In genomic region chr5:141598389-141599360, GRCh38 we compare ENCODE assay signal across 9 cellular contexts. TPM values are rescaled to one million over a fixed set of nuclear protein-coding genes. Genes with fewer than 3 reads are reported as not detected.
DNase-seq lines count a peak whose midpoint lies in the region; ATAC-seq and TF ChIP-seq lines count a peak whose summit lies in the region.
"Had no signal": no experiment of that assay in that cellular context is flagged by ENCODE, and none has a peak within 500 bp of the region (broad histone marks: within the 10 kb centered on the region; RNA-seq: fewer than 3 reads in every experiment).

No MANE protein-coding gene starts in this region.

- DNase-seq in activated T-cell treated with anti-CD3 and anti-CD28 coated beads, Interleukin-2, amount 50 U/mL, for 24 hours: no peak
- DNase-seq in activated T-cell treated with anti-CD3 and anti-CD28 coated beads for 4 hours (no peak), T-cell (no peak), foreskin fibroblast (peak; percentile 50 to 69), NCI-H1092 (lab: John Stamatoyannopoulos, UW) (no peak)
- DNase-seq in stimulated activated naive CD8-positive, alpha-beta T cell treated with anti-CD3 and anti-CD28 coated beads, Interleukin-15, amount 100 ng/mL, for 72 hours: no peak
- DNase-seq: esophagus squamous epithelium had no signal

- H3K36me3 Mint-ChIP-seq in activated T-cell treated with anti-CD3 and anti-CD28 coated beads, Interleukin-2, amount 50 U/mL, for 24 hours (ENCODE audit: low read depth): peaks cover 61% of the 10 kb centered on the region
- peaks cover 10% of the 10 kb centered on the region for H3K36me3 Mint-ChIP-seq in T-cell

- CTCF ChIA-PET in T-cell (lab: Charles Lee): interaction anchor here (0.5 to 3.3 kb wide), 14 partner anchors 8 to 912 kb away, joined by 3 to 33 read pairs (median 6); partner anchors contain the start of genes DIAPH1 (in 1 of the 2), HDAC3 (in 1 of the 2) and RELL2 (in 1 of the 2)

- H3K4me1 Mint-ChIP-seq in activated T-cell treated with anti-CD3 and anti-CD28 coated beads, Interleukin-2, amount 50 U/mL, for 24 hours (ENCODE audit: low read depth): peaks cover 82% of the 10 kb centered on the region
- H3K4me1 Mint-ChIP-seq in T-cell: peaks cover 75 to 86% (median 83%) of the 10 kb centered on the region in 3 donors
- H3K4me1 Mint-ChIP-seq in stimulated activated naive CD8-positive, alpha-beta T cell treated with anti-CD3 and anti-CD28 coated beads, Interleukin-15, amount 100 ng/mL, for 72 hours: peaks cover 76% of the 10 kb centered on the region

- no peaks in the 10 kb centered on the region for H3K9me3 Mint-ChIP-seq in activated T-cell treated with anti-CD3 and anti-CD28 coated beads, Interleukin-2, amount 50 U/mL, for 24 hours
- no peaks in the 10 kb centered on the region for H3K9me3 Mint-ChIP-seq in T-cell
- H3K9me3 Mint-ChIP-seq in stimulated activated naive CD8-positive, alpha-beta T cell treated with anti-CD3 and anti-CD28 coated beads, Interleukin-15, amount 100 ng/mL, for 72 hours: no peaks in the 10 kb centered on the region

- H3K27me3 Mint-ChIP-seq in activated T-cell treated with anti-CD3 and anti-CD28 coated beads, Interleukin-2, amount 50 U/mL, for 24 hours: no peaks in the 10 kb centered on the region
- H3K27me3 Mint-ChIP-seq in T-cell: no peaks in the 10 kb centered on the region
- H3K27me3 Mint-ChIP-seq in stimulated activated naive CD8-positive, alpha-beta T cell treated with anti-CD3 and anti-CD28 coated beads, Interleukin-15, amount 100 ng/mL, for 72 hours: no peaks in the 10 kb centered on the region

- H3K4me3 Mint-ChIP-seq in activated T-cell treated with anti-CD3 and anti-CD28 coated beads, Interleukin-2, amount 50 U/mL, for 24 hours: no peak overlapping the region
- H3K4me3 Mint-ChIP-seq in T-cell: peak overlapping the region; percentile 2 to 47 (median 43)
- H3K4me3 Mint-ChIP-seq in stimulated activated naive CD8-positive, alpha-beta T cell treated with anti-CD3 and anti-CD28 coated beads, Interleukin-15, amount 100 ng/mL, for 72 hours: peak overlapping the region in 1 of 2 donors; percentile 9

- no peak for TF ChIP-seq CTCF in foreskin fibroblast (IDR thresholded peaks at IDR 0.05; ENCODE audit: low read depth, low read length)

- ATAC-seq in T-cell (replicated peaks in 1 of 4) (peak; percentile 61 to 75 (median 71)), GM18858 (IDR thresholded peaks at IDR 0.05; ENCODE audit: unreplicated experiment) (no peak), GM21526 (IDR thresholded peaks at IDR 0.05; ENCODE audit: low FRiP score, unreplicated experiment) (no peak)
- peak; percentile 79 for ATAC-seq in stimulated activated naive CD8-positive, alpha-beta T cell treated with anti-CD3 and anti-CD28 coated beads, Interleukin-15, amount 100 ng/mL, for 72 hours

- POLR2A ChIA-PET in T-cell (lab: Charles Lee): interaction anchor here (0.7 to 0.8 kb wide), 3 partner anchors 9 to 38 kb away, joined by 3 to 5 read pairs (median 5); partner anchors contain the start of genes HDAC3 (in 1 of the 2) and RELL2 (in 1 of the 2)

- no peak overlapping the region for H3K4me3 ChIP-seq in foreskin fibroblast (ENCODE audit: low read depth in 1 of 2, low read length in 2 of 2)
- H3K4me3 ChIP-seq: esophagus squamous epithelium had no signal

- peak overlapping the region; percentile 86 for H3K27ac Mint-ChIP-seq in activated T-cell treated with anti-CD3 and anti-CD28 coated beads, Interleukin-2, amount 50 U/mL, for 24 hours
- peak overlapping the region; percentile 82 to 90 for H3K27ac Mint-ChIP-seq in T-cell
- H3K27ac Mint-ChIP-seq in stimulated activated naive CD8-positive, alpha-beta T cell treated with anti-CD3 and anti-CD28 coated beads, Interleukin-15, amount 100 ng/mL, for 72 hours: no peak overlapping the region

RNA-seq across cellular contexts. Expression of gene DIAPH1, which starts 20.1 kb away (rescaled TPM):
- total RNA-seq in T-cell: 100 to 1,000 TPM; 190 to 271 (median 211) TPM

RNA-seq across cellular contexts. Expression of gene HDAC3, which starts 38.0 kb away (rescaled TPM):
- 10 to 100 TPM; 68.5 to 78.5 (median 73.8) TPM for total RNA-seq in T-cell

RNA-seq across cellular contexts. Expression of gene RELL2, which starts 38.1 kb away (rescaled TPM):
- 10 to 100 TPM; 15.3 to 30.7 (median 26.0) TPM for total RNA-seq in T-cell

RNA-seq across cellular contexts. Expression of gene FCHSD1, which starts 52.5 kb away (rescaled TPM):
- total RNA-seq in T-cell: 100 to 1,000 TPM in 3 of 5 donors, 10 to 100 TPM in 2; 68.5 to 103 (median 101) TPM

Comparison
In these comparisons a context has a peak if more than half of its experiments do, and no peak if none do; other contexts are left out.
1. DNase-seq: peak in foreskin fibroblast (2 of 2); none in activated T-cell treated with anti-CD3 and anti-CD28 coated beads, Interleukin-2, amount 50 U/mL, for 24 hours (single experiment), activated T-cell treated with anti-CD3 and anti-CD28 coated beads for 4 hours (single experiment), T-cell (0 of 34), stimulated activated naive CD8-positive, alpha-beta T cell treated with anti-CD3 and anti-CD28 coated beads, Interleukin-15, amount 100 ng/mL, for 72 hours (0 of 2) and NCI-H1092 (single experiment).
2. H3K27ac Mint-ChIP-seq: peak in activated T-cell treated with anti-CD3 and anti-CD28 coated beads, Interleukin-2, amount 50 U/mL, for 24 hours (single experiment) and T-cell (2 of 2); none in stimulated activated naive CD8-positive, alpha-beta T cell treated with anti-CD3 and anti-CD28 coated beads, Interleukin-15, amount 100 ng/mL, for 72 hours (0 of 2).
3. ATAC-seq: peak in T-cell (4 of 4) and stimulated activated naive CD8-positive, alpha-beta T cell treated with anti-CD3 and anti-CD28 coated beads, Interleukin-15, amount 100 ng/mL, for 72 hours (single experiment); none in GM18858 (single experiment) and GM21526 (single experiment).